In genomic region chr7:102434039-102434481, GRCh38 we compare ENCODE assay signal across 8 cellular contexts. TPM values are rescaled to one million over a fixed set of nuclear protein-coding genes. Genes with fewer than 3 reads are reported as not detected.
DNase-seq lines count a peak whose midpoint lies in the region; FAIRE-seq and TF ChIP-seq lines count a peak whose summit lies in the region.

No MANE protein-coding gene starts in this region.

- H3K4me1 ChIP-seq in mucosa of stomach (ENCODE audit: control insufficient read depth, insufficient read depth, low read length): peaks cover 4% of the 10 kb centered on the region

- no peaks in the 10 kb centered on the region for H3K9me3 ChIP-seq in mucosa of stomach (ENCODE audit: control insufficient read depth, low read length)

- TF ChIP-seq POLR2A in GM12891 (IDR thresholded peaks at IDR 0.05; ENCODE audit: low read depth, low read length): no peak

- no peak for DNase-seq in GM12891 (ENCODE audit: insufficient read length, low spot score)
- DNase-seq in NCI-H2227 treated with DMSO at 0.1 percent for 48 hours (lab: John Stamatoyannopoulos, UW): peak; percentile 22
- DNase-seq in cerebellar cortex (ENCODE audit: low spot score): peak; percentile 50
- DNase-seq in NOMO-1 treated with dmso at 0.1 percent for 144 hours (lab: John Stamatoyannopoulos, UW; ENCODE audit: unreplicated experiment): no peak
- no peak for DNase-seq in pons (ENCODE audit: low spot score)
- no peak for DNase-seq in GM19240 (ENCODE audit: insufficient read length, low spot score)
- DNase-seq in NOMO-1 treated with DMSO at 0.1 percent for 48 hours (lab: John Stamatoyannopoulos, UW; ENCODE audit: unreplicated experiment): no peak

- FAIRE-seq in GM12891 (lab: Jason Lieb, UNC): peak; percentile 76

- H3K9ac ChIP-seq in mucosa of stomach (ENCODE audit: low read length): peak overlapping the region; percentile 61

- H3K36me3 ChIP-seq in mucosa of stomach (ENCODE audit: control insufficient read depth, insufficient read depth, low read length): no peaks in the 10 kb centered on the region

- peak overlapping the region; percentile 25 for H3K4me3 ChIP-seq in mucosa of stomach (ENCODE audit: low read length)

- H3K27me3 ChIP-seq in mucosa of stomach (ENCODE audit: control insufficient read depth, insufficient read depth, low read length): peaks cover 10% of the 10 kb centered on the region

TF ChIP-seq in GM12891, 5 proteins besides CTCF, POLR2A, EP300 and RAD21:
- no peak for TF ChIP-seq POU2F2 (IDR thresholded peaks at IDR 0.05; ENCODE audit: low read depth, low read length)
- no peak for TF ChIP-seq TAF1 (IDR thresholded peaks at IDR 0.05; ENCODE audit: low read depth, low read length)
- TF ChIP-seq SPI1 (IDR thresholded peaks at IDR 0.05; ENCODE audit: low read depth, low read length): no peak
- TF ChIP-seq PAX5 (IDR thresholded peaks at IDR 0.05; ENCODE audit: insufficient read depth, low read length, severe bottlenecking): no peak
- TF ChIP-seq POLR2AphosphoS5 (IDR thresholded peaks at IDR 0.05; ENCODE audit: low read depth, low read length): no peak

RNA-seq across cellular contexts. Expression of gene ORAI2, which starts 0.7 kb away (rescaled TPM):
- polyA plus RNA-seq in GM12891 (2012; ENCODE audit: low read depth, missing spikeins): 27.6 TPM

RNA-seq across cellular contexts. Expression of gene ALKBH4, which starts 30.6 kb away (rescaled TPM):
- polyA plus RNA-seq in GM12891 (2012; ENCODE audit: low read depth, missing spikeins): 6.1 TPM

RNA-seq across cellular contexts. Expression of gene LRWD1, which starts 30.7 kb away (rescaled TPM):
- polyA plus RNA-seq in GM12891 (2012; ENCODE audit: low read depth, missing spikeins): 12.5 TPM

RNA-seq across cellular contexts. Expression of gene PRKRIP1, which starts 37.9 kb away (rescaled TPM):
- 28.3 TPM for polyA plus RNA-seq in GM12891 (2012; ENCODE audit: low read depth, missing spikeins)

RNA-seq across cellular contexts. Expression of gene POLR2J, which starts 44.7 kb away (rescaled TPM):
- 94.7 TPM for polyA plus RNA-seq in GM12891 (2012; ENCODE audit: low read depth, missing spikeins)

Comparison
In these comparisons a context has a peak if more than half of its experiments do, and no peak if none do; other contexts are left out.
1. DNase-seq: peak in NCI-H2227 treated with DMSO at 0.1 percent for 48 hours (single experiment) and cerebellar cortex (single experiment); none in GM12891 (single experiment), NOMO-1 treated with dmso at 0.1 percent for 144 hours (single experiment), pons (single experiment), GM19240 (single experiment) and NOMO-1 treated with DMSO at 0.1 percent for 48 hours (single experiment).